1 cellular context compared by ENCODE assay signal in genomic region chrX:47628980-47629379, GRCh38.
A peak's percentile ranks its signal among the peaks of the same experiment; 100 is the strongest.
TF ChIP-seq lines count a peak whose summit lies in the region.

No MANE protein-coding gene starts in this region.

TF ChIP-seq in K562, 482 proteins besides CTCF, POLR2A, EP300 and RAD21:
- TF ChIP-seq ZKSCAN8 (CRISPR knock-in tag; IDR thresholded peaks at IDR 0.05), result peak; percentile 60; the same call in 1 of the 2 replicates
- no peak for TF ChIP-seq OTX1 (CRISPR knock-in tag; IDR thresholded peaks at IDR 0.05)
- peak; percentile 4; the same call in 1 of the 2 replicates for TF ChIP-seq ZNF316 (IDR thresholded peaks at IDR 0.05)
- no peak for TF ChIP-seq ZNF121 (CRISPR knock-in tag; conservative IDR thresholded peaks at IDR 0.05)
- TF ChIP-seq, protein P1, sequence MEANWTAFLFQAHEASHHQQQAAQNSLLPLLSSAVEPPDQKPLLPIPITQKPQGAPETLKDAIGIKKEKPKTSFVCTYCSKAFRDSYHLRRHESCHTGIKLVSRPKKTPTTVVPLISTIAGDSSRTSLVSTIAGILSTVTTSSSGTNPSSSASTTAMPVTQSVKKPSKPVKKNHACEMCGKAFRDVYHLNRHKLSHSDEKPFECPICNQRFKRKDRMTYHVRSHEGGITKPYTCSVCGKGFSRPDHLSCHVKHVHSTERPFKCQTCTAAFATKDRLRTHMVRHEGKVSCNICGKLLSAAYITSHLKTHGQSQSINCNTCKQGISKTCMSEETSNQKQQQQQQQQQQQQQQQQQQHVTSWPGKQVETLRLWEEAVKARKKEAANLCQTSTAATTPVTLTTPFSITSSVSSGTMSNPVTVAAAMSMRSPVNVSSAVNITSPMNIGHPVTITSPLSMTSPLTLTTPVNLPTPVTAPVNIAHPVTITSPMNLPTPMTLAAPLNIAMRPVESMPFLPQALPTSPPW (CRISPR knock-in tag; IDR thresholded peaks at IDR 0.05), result 0 out of 2 replicates have a peak, but pooled peaks have one; percentile 20
